1 cellular context compared by ENCODE assay signal in genomic region chrX:153641575-153642312, GRCh38.
TF ChIP-seq lines count a peak whose summit lies in the region.

No MANE protein-coding gene starts in this region.

TF ChIP-seq in H1, 55 proteins besides CTCF, POLR2A, EP300 and RAD21:
- TF ChIP-seq BACH1 (IDR thresholded peaks at IDR 0.05; ENCODE audit: low read length) (no peak), USF2 (IDR thresholded peaks at IDR 0.05; ENCODE audit: low read length) (no peak), CBX8 (IDR thresholded peaks at IDR 0.05; ENCODE audit: borderline replicate concordance, low read depth, low read length) (no peak), SP1 (IDR thresholded peaks at IDR 0.05; ENCODE audit: low read depth, low read length) (no peak), SUZ12 (IDR thresholded peaks at IDR 0.05; ENCODE audit: low read length) (no peak), NANOG (IDR thresholded peaks at IDR 0.05; ENCODE audit: insufficient read depth, low read depth, low read length, poor library complexity, severe bottlenecking) (no peak), ATF2 (IDR thresholded peaks at IDR 0.05; ENCODE audit: low read length) (no peak), RBBP5 (IDR thresholded peaks at IDR 0.05; ENCODE audit: borderline replicate concordance, low read depth, low read length) (no peak)
TF ChIP-seq in H1: peak in this region for 0.
